24 cellular contexts compared by ENCODE assay signal in the genomic region with DNA sequence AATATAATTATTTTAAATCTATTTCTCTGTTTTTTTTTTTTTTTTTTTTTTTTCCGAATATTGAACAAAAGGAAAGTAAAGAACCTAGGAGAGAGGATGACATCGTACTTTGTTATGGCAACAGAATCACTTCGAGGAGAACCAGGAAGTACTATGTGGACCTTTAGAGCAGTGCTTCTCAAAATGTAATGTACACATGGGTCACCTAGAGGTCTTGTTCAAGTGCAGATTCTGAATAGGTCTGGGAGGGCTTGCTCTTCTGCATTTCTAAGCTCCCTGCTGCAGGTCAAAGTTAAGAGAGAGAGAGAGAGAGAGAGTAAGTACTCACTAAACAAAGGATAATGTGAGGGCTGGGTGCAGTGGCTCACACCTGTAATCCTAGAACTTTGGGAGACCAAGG.
"Had no signal": no experiment of that assay in that cellular context is flagged by ENCODE, and none has a peak within 500 bp of the region (broad histone marks: within the 10 kb centered on the region; RNA-seq: fewer than 3 reads in every experiment).

No MANE protein-coding gene starts in this region.

- H3K36me3 Mint-ChIP-seq: activated CD4-positive, alpha-beta memory T cell treated with anti-CD3 and anti-CD28 coated beads for 36 hours; natural killer cell treated with Interleukin-12 subunit alpha and Interleukin-12 subunit beta and Interleukin-15 and Interleukin-18, amount 100 ng/mL, for 72 hours had no signal

- H3K27me3 Mint-ChIP-seq: activated CD4-positive, alpha-beta memory T cell treated with anti-CD3 and anti-CD28 coated beads for 36 hours; natural killer cell treated with Interleukin-12 subunit alpha and Interleukin-12 subunit beta and Interleukin-15 and Interleukin-18, amount 100 ng/mL, for 72 hours had no signal

- H3K4me3 Mint-ChIP-seq: activated CD4-positive, alpha-beta memory T cell treated with anti-CD3 and anti-CD28 coated beads for 36 hours; natural killer cell treated with Interleukin-12 subunit alpha and Interleukin-12 subunit beta and Interleukin-15 and Interleukin-18, amount 100 ng/mL, for 72 hours; T-helper 2 cell treated with Interferon-gamma antibody and Interleukin-4, amounts not matched to agents 5 μg/mL and 100 μg/mL, for 36 hours had no signal

- H3K27me3 ChIP-seq: brain microvascular endothelial cell, gastroesophageal sphincter, hepatocyte, right atrium auricular region, spleen, transverse colon had no signal

- H3K36me3 ChIP-seq: brain microvascular endothelial cell, gastroesophageal sphincter, right atrium auricular region, spleen, transverse colon had no signal

- H3K9me3 ChIP-seq: gastroesophageal sphincter, right atrium auricular region, transverse colon had no signal

- H3K4me1 ChIP-seq: gastroesophageal sphincter, right atrium auricular region, spleen had no signal

- H3K27ac ChIP-seq: brain microvascular endothelial cell, coronary artery, dorsolateral prefrontal cortex, gastroesophageal sphincter, hepatocyte, right atrium auricular region, spleen, transverse colon had no signal

- ATAC-seq: gastroesophageal sphincter; left colon; mucosa of descending colon; natural killer cell treated with Interleukin-12 subunit alpha and Interleukin-12 subunit beta and Interleukin-15 and Interleukin-18, amount 100 ng/mL, for 72 hours had no signal

- H3K4me3 ChIP-seq: coronary artery, dorsolateral prefrontal cortex, gastroesophageal sphincter, hepatocyte, mucosa of descending colon, right atrium auricular region, spleen, transverse colon had no signal

- DNase-seq: activated CD4-positive, alpha-beta memory T cell treated with anti-CD3 and anti-CD28 coated beads for 36 hours; activated CD4-positive, alpha-beta T cell treated with anti-CD3 and anti-CD28 coated beads for 48 hours; activated CD4-positive, CD25-positive, alpha-beta regulatory T cell; activated CD8-positive, alpha-beta memory T cell treated with anti-CD3 and anti-CD28 coated beads, Interleukin-2, amount 50 U/mL, for 4 hours; activated gamma-delta T cell treated with Interleukin-2 at 50 U/mL for 16 hours; activated naive CD4-positive, alpha-beta T cell treated with anti-CD3 and anti-CD28 coated beads, Interleukin-2, amount 50 U/mL, for 16 hours; activated T-cell treated with anti-CD3 and anti-CD28 coated beads, Interleukin-2, amount 50 U/mL, for 1 hour; amniotic stem cell; brain microvascular endothelial cell; dorsolateral prefrontal cortex; effector memory CD4-positive, alpha-beta T cell; left colon; mesendoderm; mucosa of descending colon; spleen; stimulated activated CD4-positive, alpha-beta T cell treated with anti-CD3 and anti-CD28 coated beads, Interleukin-2, amount 100 ng/mL, for 48 hours; stimulated activated naive CD4-positive, alpha-beta T cell treated with Interleukin-2 at 50 U/mL for 16 hours; transverse colon had no signal
